In genomic region chr15:62782100-62782791, GRCh38 we compare ENCODE assay signal across 8 cellular contexts.
DNase-seq lines count a peak whose midpoint lies in the region; ATAC-seq, FAIRE-seq and TF ChIP-seq lines count a peak whose summit lies in the region.

No MANE protein-coding gene starts in this region.

- no peak overlapping the region for H3K9ac ChIP-seq in rectal smooth muscle tissue (ENCODE audit: low read length)

- H3K9me3 ChIP-seq in heart right ventricle = no peaks in the 10 kb centered on the region

- H3K27me3 ChIP-seq in heart right ventricle = no peaks in the 10 kb centered on the region
- no peaks in the 10 kb centered on the region for H3K27me3 ChIP-seq in rectal smooth muscle tissue (ENCODE audit: control insufficient read depth, insufficient read depth, low read length)

- peak; percentile 9 for FAIRE-seq in GM12892 (lab: Jason Lieb, UNC)

- peak; percentile 78 for DNase-seq in AG08395 (ENCODE audit: low spot score)
- DNase-seq in GM12892 (ENCODE audit: insufficient read length) = no peak
- peak; percentile 35 for DNase-seq in NCI-H2227 (lab: John Stamatoyannopoulos, UW; ENCODE audit: unreplicated experiment)
- peak; percentile 72 for DNase-seq in amniotic epithelial cell (ENCODE audit: low read depth)
- peak; percentile 50 to 93 for DNase-seq in heart right ventricle
- DNase-seq in activated CD4-positive, alpha-beta T cell treated with anti-CD3 and anti-CD28 coated beads, Interleukin-2, amount 50 U/mL, for 4 hours = no peak

- TF ChIP-seq POLR2A in GM12892 (IDR thresholded peaks at IDR 0.05; ENCODE audit: low read depth, low read length) = no peak

- H3K4me3 ChIP-seq in heart right ventricle (no peak overlapping the region), rectal smooth muscle tissue (ENCODE audit: low read length) (no peak overlapping the region)

- peaks cover 0 to 24% (median 0%) of the 10 kb centered on the region in 9 donors for H3K36me3 ChIP-seq in heart right ventricle
- peaks cover 5% of the 10 kb centered on the region for H3K36me3 ChIP-seq in rectal smooth muscle tissue (ENCODE audit: control insufficient read depth, insufficient read depth, low read length)

- H3K27ac ChIP-seq in heart right ventricle = peak overlapping the region in 9 of 10 donors; percentile 23 to 80 (median 69)
- peak overlapping the region; percentile 35 for H3K27ac ChIP-seq in rectal smooth muscle tissue (ENCODE audit: low read depth, low read length)

- peaks cover 11 to 62% (median 43%) of the 10 kb centered on the region in 9 donors for H3K4me1 ChIP-seq in heart right ventricle
- H3K4me1 ChIP-seq in rectal smooth muscle tissue (ENCODE audit: control insufficient read depth, insufficient read depth, low read length) = peaks cover 5% of the 10 kb centered on the region

- 17 to 22% methylated on average over 11 of the region's 11 CpGs for WGBS in heart right ventricle, 2 donors

- ATAC-seq in heart right ventricle = peak; percentile 89 to 95 (median 93)
- ATAC-seq in GM21737 (IDR thresholded peaks at IDR 0.05; ENCODE audit: unreplicated experiment) = no peak

- intact Hi-C loops in heart right ventricle (cut with DNase I) = loop anchor here (1.0 to 10.0 kb wide), 15 partner anchors 60 to 493 kb away; partner anchors contain the start of genes TPM1 (in 4 of the 10) and APH1B (in 1 of the 10)

- TF ChIP-seq CTCF in heart right ventricle (IDR thresholded peaks at IDR 0.05) = peak; percentile 55 to 84 (median 71)

Comparison
In these comparisons a context has a peak if more than half of its experiments do, and no peak if none do; other contexts are left out.
1. DNase-seq: peak in AG08395 (single experiment), NCI-H2227 (single experiment), amniotic epithelial cell (single experiment) and heart right ventricle (2 of 2); none in GM12892 (single experiment) and activated CD4-positive, alpha-beta T cell treated with anti-CD3 and anti-CD28 coated beads, Interleukin-2, amount 50 U/mL, for 4 hours (0 of 2).